In the genomic region with DNA sequence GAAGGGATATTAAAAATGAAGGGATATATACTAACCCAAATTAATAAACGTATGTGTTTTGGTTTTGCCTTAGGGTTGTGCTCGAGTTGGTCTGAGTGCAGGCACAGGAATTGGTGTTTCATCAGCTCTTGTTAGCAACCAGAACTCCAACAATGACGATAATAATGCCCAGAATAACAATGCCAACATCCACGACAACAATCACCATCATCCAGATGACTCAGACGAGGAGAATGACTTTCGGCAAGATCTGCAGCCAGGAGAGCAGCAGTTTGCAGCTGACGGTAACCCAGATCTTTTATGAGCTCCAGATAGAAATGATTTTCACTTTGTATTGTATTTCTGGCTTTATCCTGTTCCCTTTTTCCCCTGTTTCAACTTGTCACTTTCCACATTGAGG, we compare ENCODE assay signal across 18 cellular contexts. TPM values are rescaled to one million over a fixed set of nuclear protein-coding genes. Genes with fewer than 3 reads are reported as not detected.
DNase-seq lines count a peak whose midpoint lies in the region; ATAC-seq, FAIRE-seq and TF ChIP-seq lines count a peak whose summit lies in the region.
"Had no signal": no experiment of that assay in that cellular context is flagged by ENCODE, and none has a peak within 500 bp of the region (broad histone marks: within the 10 kb centered on the region; RNA-seq: fewer than 3 reads in every experiment).

No MANE protein-coding gene starts in this region.

- H3K9me3 Mint-ChIP-seq in HFFc6 = no peaks in the 10 kb centered on the region
- H3K9me3 Mint-ChIP-seq: activated CD4-positive, alpha-beta memory T cell treated with anti-CD3 and anti-CD28 coated beads for 36 hours; neural crest cell had no signal

- H3K4me3 ChIP-seq in bronchial epithelial cell (ENCODE audit: low read depth, low read length) (no peak overlapping the region), left ventricle myocardium inferior (no peak overlapping the region), small intestine (ENCODE audit: low read depth in 1 of 2, low read length in 2 of 2) (no peak overlapping the region)
- H3K4me3 ChIP-seq: spleen had no signal

- H3K36me3 Mint-ChIP-seq in HFFc6 (ENCODE audit: low read depth) = peaks cover 51% of the 10 kb centered on the region

- no peaks in the 10 kb centered on the region for H3K27me3 Mint-ChIP-seq in HFFc6 (ENCODE audit: insufficient read depth)
- H3K27me3 Mint-ChIP-seq: activated CD4-positive, alpha-beta memory T cell treated with anti-CD3 and anti-CD28 coated beads for 36 hours had no signal

- intact Hi-C loops in left ventricle myocardium inferior (cut with micrococcal nuclease) = no loop called here

- no peak overlapping the region for H3K4me3 Mint-ChIP-seq in HFFc6
- H3K4me3 Mint-ChIP-seq: activated CD4-positive, alpha-beta memory T cell treated with anti-CD3 and anti-CD28 coated beads for 36 hours; neural crest cell had no signal

- ATAC-seq in GM19463 (IDR thresholded peaks at IDR 0.05; ENCODE audit: unreplicated experiment) = no peak

- 25 to 66% (median 44%) methylated on average over 7 of the region's 7 CpGs for WGBS in small intestine, 3 donors

- peaks cover 38% of the 10 kb centered on the region for H3K4me1 ChIP-seq in left ventricle myocardium inferior
- no peaks in the 10 kb centered on the region for H3K4me1 ChIP-seq in small intestine (ENCODE audit: control insufficient read depth in 2 of 2, insufficient read depth in 1 of 2, low read depth in 1 of 2, low read length in 1 of 2)
- H3K4me1 ChIP-seq: spleen had no signal

- no peaks in the 10 kb centered on the region for H3K27me3 ChIP-seq in bronchial epithelial cell (ENCODE audit: control insufficient read depth, insufficient read depth, low read length)
- no peaks in the 10 kb centered on the region for H3K27me3 ChIP-seq in left ventricle myocardium inferior (ENCODE audit: low read depth)
- no peaks in the 10 kb centered on the region for H3K27me3 ChIP-seq in small intestine (ENCODE audit: control insufficient read depth in 2 of 2, insufficient read depth in 2 of 2, low read length in 2 of 2)
- H3K27me3 ChIP-seq: spleen had no signal

- H3K27ac Mint-ChIP-seq in HFFc6 = peak overlapping the region; percentile 83
- H3K27ac Mint-ChIP-seq: activated CD4-positive, alpha-beta memory T cell treated with anti-CD3 and anti-CD28 coated beads for 36 hours had no signal

- H3K36me3 ChIP-seq in bronchial epithelial cell (ENCODE audit: control insufficient read depth, insufficient read depth, low read length) (peaks cover 6% of the 10 kb centered on the region), left ventricle myocardium inferior (peaks cover 87% of the 10 kb centered on the region), small intestine (ENCODE audit: control insufficient read depth in 2 of 2, insufficient read depth in 2 of 2, low read length in 2 of 2) (peaks cover 10 to 12% of the 10 kb centered on the region in 2 donors)

- FAIRE-seq in bronchial epithelial cell (lab: Jason Lieb, UNC) = no peak
- FAIRE-seq in small intestine (lab: Jason Lieb, UNC) = no peak
- FAIRE-seq: H1 had no signal

- no peaks in the 10 kb centered on the region for H3K9me3 ChIP-seq in left ventricle myocardium inferior (replicated peaks)
- no peaks in the 10 kb centered on the region for H3K9me3 ChIP-seq in small intestine (ENCODE audit: control insufficient read depth, low read depth)
- H3K9me3 ChIP-seq: spleen had no signal

- DNase-seq in HFFc6 = peak; percentile 79
- peak; percentile 18 for DNase-seq in bronchial epithelial cell (ENCODE audit: low read depth)
- no peak for DNase-seq in left ventricle myocardium inferior
- peak; percentile 34 for DNase-seq in small intestine
- no peak for DNase-seq in activated effector memory CD4-positive, alpha-beta T cell treated with anti-CD3 and anti-CD28 coated beads, Interleukin-2, amount 50 U/mL, for 16 hours
- no peak for DNase-seq in COLO829 (ENCODE audit: low spot score)
- no peak for DNase-seq in NCI-H446 (lab: John Stamatoyannopoulos, UW)
- DNase-seq: activated CD4-positive, alpha-beta memory T cell treated with anti-CD3 and anti-CD28 coated beads for 36 hours; activated effector memory CD4-positive, alpha-beta T cell treated with Interleukin-2 at 50 U/mL for 16 hours; COR-L47; KG1; NCI-H1694; SHP77; spleen; T1000 had no signal

- TF ChIP-seq CTCF in HFFc6 (IDR thresholded peaks at IDR 0.05) (no peak), bronchial epithelial cell (IDR thresholded peaks at IDR 0.05; ENCODE audit: insufficient read depth, low read length, severe bottlenecking) (no peak), left ventricle myocardium inferior (IDR thresholded peaks at IDR 0.05; ENCODE audit: borderline replicate concordance) (no peak)

- peaks cover 21% of the 10 kb centered on the region for H3K4me1 Mint-ChIP-seq in HFFc6 (ENCODE audit: low read depth)
- H3K4me1 Mint-ChIP-seq: neural crest cell had no signal

- H3K27ac ChIP-seq in left ventricle myocardium inferior (replicated peaks) = peak overlapping the region; percentile 72
- H3K27ac ChIP-seq in small intestine (ENCODE audit: low read depth in 1 of 2, low read length in 1 of 2) = no peak overlapping the region
- H3K27ac ChIP-seq: spleen had no signal

RNA-seq across cellular contexts. Expression of a gene that starts 33.2 kb away (rescaled TPM):
- total RNA-seq in HFFc6 (2021; fragmentation: NEBNext Ultra II Directional; extraction: Animal tissue kit (Norgen Biotek cat#: 25700)) = 10 to 100 TPM; 28.1 to 31.7 (median 30.9) TPM
- total RNA-seq in bronchial epithelial cell (32.9 and 41.0 TPM in 2 replicates), left ventricle myocardium inferior (38.0 TPM)
- polyA plus RNA-seq in small intestine = 10 to 100 TPM; 13.5 to 16.3 (median 14.0) TPM

Comparison
In these comparisons a context has a peak if more than half of its experiments do, and no peak if none do; other contexts are left out.
1. DNase-seq: peak in HFFc6 (single experiment), bronchial epithelial cell (single experiment) and small intestine (single experiment); none in left ventricle myocardium inferior (single experiment), activated effector memory CD4-positive, alpha-beta T cell treated with anti-CD3 and anti-CD28 coated beads, Interleukin-2, amount 50 U/mL, for 16 hours (single experiment), COLO829 (single experiment) and NCI-H446 (0 of 2).